2 cellular contexts compared by ENCODE assay signal in the genomic region with DNA sequence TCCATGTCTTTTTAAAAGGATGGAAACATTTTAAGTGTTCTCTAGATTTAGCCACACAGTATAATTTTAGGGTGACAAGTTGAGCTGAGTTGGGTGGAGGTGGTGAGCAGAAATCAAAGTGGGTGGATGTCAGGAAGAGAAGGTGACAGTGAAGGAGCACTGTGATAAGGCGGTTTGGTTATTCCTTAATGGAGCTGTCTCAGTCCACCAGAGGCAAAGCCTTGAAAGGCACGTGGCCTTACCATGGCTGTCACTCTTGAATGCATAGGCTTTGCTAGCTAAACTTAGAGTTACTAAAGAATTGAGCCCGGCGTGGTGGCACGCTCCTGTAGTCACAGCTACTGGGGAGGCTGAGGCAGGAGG.
TF ChIP-seq lines count a peak whose summit lies in the region.

No MANE protein-coding gene starts in this region.

TF ChIP-seq in GM23338, 12 proteins besides CTCF, POLR2A, EP300 and RAD21:
- TF ChIP-seq, protein P1, sequence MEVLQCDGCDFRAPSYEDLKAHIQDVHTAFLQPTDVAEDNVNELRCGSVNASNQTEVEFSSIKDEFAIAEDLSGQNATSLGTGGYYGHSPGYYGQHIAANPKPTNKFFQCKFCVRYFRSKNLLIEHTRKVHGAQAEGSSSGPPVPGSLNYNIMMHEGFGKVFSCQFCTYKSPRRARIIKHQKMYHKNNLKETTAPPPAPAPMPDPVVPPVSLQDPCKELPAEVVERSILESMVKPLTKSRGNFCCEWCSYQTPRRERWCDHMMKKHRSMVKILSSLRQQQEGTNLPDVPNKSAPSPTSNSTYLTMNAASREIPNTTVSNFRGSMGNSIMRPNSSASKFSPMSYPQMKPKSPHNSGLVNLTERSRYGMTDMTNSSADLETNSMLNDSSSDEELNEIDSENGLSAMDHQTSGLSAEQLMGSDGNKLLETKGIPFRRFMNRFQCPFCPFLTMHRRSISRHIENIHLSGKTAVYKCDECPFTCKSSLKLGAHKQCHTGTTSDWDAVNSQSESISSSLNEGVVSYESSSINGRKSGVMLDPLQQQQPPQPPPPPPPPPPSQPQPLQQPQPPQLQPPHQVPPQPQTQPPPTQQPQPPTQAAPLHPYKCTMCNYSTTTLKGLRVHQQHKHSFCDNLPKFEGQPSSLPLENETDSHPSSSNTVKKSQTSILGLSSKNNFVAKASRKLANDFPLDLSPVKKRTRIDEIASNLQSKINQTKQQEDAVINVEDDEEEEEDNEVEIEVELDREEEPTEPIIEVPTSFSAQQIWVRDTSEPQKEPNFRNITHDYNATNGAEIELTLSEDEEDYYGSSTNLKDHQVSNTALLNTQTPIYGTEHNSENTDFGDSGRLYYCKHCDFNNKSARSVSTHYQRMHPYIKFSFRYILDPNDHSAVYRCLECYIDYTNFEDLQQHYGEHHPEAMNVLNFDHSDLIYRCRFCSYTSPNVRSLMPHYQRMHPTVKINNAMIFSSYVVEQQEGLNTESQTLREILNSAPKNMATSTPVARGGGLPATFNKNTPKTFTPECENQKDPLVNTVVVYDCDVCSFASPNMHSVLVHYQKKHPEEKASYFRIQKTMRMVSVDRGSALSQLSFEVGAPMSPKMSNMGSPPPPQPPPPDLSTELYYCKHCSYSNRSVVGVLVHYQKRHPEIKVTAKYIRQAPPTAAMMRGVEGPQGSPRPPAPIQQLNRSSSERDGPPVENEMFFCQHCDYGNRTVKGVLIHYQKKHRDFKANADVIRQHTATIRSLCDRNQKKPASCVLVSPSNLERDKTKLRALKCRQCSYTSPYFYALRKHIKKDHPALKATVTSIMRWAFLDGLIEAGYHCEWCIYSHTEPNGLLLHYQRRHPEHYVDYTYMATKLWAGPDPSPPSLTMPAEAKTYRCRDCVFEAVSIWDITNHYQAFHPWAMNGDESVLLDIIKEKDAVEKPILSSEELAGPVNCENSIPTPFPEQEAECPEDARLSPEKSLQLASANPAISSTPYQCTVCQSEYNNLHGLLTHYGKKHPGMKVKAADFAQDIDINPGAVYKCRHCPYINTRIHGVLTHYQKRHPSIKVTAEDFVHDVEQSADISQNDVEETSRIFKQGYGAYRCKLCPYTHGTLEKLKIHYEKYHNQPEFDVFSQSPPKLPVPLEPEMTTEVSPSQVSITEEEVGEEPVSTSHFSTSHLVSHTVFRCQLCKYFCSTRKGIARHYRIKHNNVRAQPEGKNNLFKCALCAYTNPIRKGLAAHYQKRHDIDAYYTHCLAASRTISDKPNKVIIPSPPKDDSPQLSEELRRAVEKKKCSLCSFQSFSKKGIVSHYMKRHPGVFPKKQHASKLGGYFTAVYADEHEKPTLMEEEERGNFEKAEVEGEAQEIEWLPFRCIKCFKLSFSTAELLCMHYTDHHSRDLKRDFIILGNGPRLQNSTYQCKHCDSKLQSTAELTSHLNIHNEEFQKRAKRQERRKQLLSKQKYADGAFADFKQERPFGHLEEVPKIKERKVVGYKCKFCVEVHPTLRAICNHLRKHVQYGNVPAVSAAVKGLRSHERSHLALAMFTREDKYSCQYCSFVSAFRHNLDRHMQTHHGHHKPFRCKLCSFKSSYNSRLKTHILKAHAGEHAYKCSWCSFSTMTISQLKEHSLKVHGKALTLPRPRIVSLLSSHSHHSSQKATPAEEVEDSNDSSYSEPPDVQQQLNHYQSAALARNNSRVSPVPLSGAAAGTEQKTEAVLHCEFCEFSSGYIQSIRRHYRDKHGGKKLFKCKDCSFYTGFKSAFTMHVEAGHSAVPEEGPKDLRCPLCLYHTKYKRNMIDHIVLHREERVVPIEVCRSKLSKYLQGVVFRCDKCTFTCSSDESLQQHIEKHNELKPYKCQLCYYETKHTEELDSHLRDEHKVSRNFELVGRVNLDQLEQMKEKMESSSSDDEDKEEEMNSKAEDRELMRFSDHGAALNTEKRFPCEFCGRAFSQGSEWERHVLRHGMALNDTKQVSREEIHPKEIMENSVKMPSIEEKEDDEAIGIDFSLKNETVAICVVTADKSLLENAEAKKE (CRISPR knock-in tag; IDR thresholded peaks at IDR 0.05), result no peak
- TF ChIP-seq POLR2AphosphoS5 (IDR thresholded peaks at IDR 0.05; ENCODE audit: low read depth), result no peak
- no peak for TF ChIP-seq STAT1 (IDR thresholded peaks at IDR 0.05; ENCODE audit: unreplicated experiment)
- no peak for TF ChIP-seq EZH2phosphoT487 (IDR thresholded peaks at IDR 0.05; ENCODE audit: unreplicated experiment)
- TF ChIP-seq JUNB (IDR thresholded peaks at IDR 0.05; ENCODE audit: unreplicated experiment), result no peak
- TF ChIP-seq ZNF114 (CRISPR knock-in tag; IDR thresholded peaks at IDR 0.05), result no peak
- TF ChIP-seq, protein P2, sequence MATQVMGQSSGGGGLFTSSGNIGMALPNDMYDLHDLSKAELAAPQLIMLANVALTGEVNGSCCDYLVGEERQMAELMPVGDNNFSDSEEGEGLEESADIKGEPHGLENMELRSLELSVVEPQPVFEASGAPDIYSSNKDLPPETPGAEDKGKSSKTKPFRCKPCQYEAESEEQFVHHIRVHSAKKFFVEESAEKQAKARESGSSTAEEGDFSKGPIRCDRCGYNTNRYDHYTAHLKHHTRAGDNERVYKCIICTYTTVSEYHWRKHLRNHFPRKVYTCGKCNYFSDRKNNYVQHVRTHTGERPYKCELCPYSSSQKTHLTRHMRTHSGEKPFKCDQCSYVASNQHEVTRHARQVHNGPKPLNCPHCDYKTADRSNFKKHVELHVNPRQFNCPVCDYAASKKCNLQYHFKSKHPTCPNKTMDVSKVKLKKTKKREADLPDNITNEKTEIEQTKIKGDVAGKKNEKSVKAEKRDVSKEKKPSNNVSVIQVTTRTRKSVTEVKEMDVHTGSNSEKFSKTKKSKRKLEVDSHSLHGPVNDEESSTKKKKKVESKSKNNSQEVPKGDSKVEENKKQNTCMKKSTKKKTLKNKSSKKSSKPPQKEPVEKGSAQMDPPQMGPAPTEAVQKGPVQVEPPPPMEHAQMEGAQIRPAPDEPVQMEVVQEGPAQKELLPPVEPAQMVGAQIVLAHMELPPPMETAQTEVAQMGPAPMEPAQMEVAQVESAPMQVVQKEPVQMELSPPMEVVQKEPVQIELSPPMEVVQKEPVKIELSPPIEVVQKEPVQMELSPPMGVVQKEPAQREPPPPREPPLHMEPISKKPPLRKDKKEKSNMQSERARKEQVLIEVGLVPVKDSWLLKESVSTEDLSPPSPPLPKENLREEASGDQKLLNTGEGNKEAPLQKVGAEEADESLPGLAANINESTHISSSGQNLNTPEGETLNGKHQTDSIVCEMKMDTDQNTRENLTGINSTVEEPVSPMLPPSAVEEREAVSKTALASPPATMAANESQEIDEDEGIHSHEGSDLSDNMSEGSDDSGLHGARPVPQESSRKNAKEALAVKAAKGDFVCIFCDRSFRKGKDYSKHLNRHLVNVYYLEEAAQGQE (IDR thresholded peaks at IDR 0.05; ENCODE audit: unreplicated experiment), result no peak
- TF ChIP-seq CREB1 (CRISPR knock-in tag; IDR thresholded peaks at IDR 0.05; ENCODE audit: low read depth), result no peak
- TF ChIP-seq ETS1 (IDR thresholded peaks at IDR 0.05), result no peak
- TF ChIP-seq ZNF331 (CRISPR knock-in tag; IDR thresholded peaks at IDR 0.05; ENCODE audit: low read depth), result no peak

TF ChIP-seq in WTC11, 78 proteins besides CTCF, POLR2A, EP300 and RAD21 (continued from another document):
- TF ChIP-seq, protein P3, sequence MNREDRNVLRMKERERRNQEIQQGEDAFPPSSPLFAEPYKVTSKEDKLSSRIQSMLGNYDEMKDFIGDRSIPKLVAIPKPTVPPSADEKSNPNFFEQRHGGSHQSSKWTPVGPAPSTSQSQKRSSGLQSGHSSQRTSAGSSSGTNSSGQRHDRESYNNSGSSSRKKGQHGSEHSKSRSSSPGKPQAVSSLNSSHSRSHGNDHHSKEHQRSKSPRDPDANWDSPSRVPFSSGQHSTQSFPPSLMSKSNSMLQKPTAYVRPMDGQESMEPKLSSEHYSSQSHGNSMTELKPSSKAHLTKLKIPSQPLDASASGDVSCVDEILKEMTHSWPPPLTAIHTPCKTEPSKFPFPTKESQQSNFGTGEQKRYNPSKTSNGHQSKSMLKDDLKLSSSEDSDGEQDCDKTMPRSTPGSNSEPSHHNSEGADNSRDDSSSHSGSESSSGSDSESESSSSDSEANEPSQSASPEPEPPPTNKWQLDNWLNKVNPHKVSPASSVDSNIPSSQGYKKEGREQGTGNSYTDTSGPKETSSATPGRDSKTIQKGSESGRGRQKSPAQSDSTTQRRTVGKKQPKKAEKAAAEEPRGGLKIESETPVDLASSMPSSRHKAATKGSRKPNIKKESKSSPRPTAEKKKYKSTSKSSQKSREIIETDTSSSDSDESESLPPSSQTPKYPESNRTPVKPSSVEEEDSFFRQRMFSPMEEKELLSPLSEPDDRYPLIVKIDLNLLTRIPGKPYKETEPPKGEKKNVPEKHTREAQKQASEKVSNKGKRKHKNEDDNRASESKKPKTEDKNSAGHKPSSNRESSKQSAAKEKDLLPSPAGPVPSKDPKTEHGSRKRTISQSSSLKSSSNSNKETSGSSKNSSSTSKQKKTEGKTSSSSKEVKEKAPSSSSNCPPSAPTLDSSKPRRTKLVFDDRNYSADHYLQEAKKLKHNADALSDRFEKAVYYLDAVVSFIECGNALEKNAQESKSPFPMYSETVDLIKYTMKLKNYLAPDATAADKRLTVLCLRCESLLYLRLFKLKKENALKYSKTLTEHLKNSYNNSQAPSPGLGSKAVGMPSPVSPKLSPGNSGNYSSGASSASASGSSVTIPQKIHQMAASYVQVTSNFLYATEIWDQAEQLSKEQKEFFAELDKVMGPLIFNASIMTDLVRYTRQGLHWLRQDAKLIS (CRISPR knock-in tag; IDR thresholded peaks at IDR 0.05; ENCODE audit: borderline replicate concordance), result no peak
- TF ChIP-seq ETV6 (CRISPR knock-in tag; IDR thresholded peaks at IDR 0.05) (no peak; the same call in 1 of the 2 replicates), FOXK1 (CRISPR knock-in tag; IDR thresholded peaks at IDR 0.05) (no peak), NFE2L1 (CRISPR knock-in tag; IDR thresholded peaks at IDR 0.05) (no peak), HMGXB4 (CRISPR knock-in tag; IDR thresholded peaks at IDR 0.05) (no peak), RELA (CRISPR knock-in tag; IDR thresholded peaks at IDR 0.05; ENCODE audit: borderline replicate concordance) (no peak), NFYB (CRISPR knock-in tag; conservative IDR thresholded peaks at IDR 0.05; ENCODE audit: low read depth) (no peak), JUN (CRISPR knock-in tag; IDR thresholded peaks at IDR 0.05) (no peak), ZNF671 (CRISPR knock-in tag; IDR thresholded peaks at IDR 0.05) (no peak), ATF3 (CRISPR knock-in tag; conservative IDR thresholded peaks at IDR 0.05) (no peak), TP53 (CRISPR knock-in tag; IDR thresholded peaks at IDR 0.05) (no peak), ZNF121 (CRISPR knock-in tag; IDR thresholded peaks at IDR 0.05) (no peak), ATF1 (CRISPR knock-in tag; IDR thresholded peaks at IDR 0.05) (no peak), ZNF263 (CRISPR knock-in tag; IDR thresholded peaks at IDR 0.05; ENCODE audit: low read depth) (no peak)
- TF ChIP-seq, protein P4, sequence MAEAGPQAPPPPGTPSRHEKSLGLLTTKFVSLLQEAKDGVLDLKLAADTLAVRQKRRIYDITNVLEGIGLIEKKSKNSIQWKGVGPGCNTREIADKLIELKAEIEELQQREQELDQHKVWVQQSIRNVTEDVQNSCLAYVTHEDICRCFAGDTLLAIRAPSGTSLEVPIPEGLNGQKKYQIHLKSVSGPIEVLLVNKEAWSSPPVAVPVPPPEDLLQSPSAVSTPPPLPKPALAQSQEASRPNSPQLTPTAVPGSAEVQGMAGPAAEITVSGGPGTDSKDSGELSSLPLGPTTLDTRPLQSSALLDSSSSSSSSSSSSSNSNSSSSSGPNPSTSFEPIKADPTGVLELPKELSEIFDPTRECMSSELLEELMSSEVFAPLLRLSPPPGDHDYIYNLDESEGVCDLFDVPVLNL (CRISPR knock-in tag; IDR thresholded peaks at IDR 0.05; ENCODE audit: borderline replicate concordance, low read depth), result no peak
- TF ChIP-seq, protein P5, sequence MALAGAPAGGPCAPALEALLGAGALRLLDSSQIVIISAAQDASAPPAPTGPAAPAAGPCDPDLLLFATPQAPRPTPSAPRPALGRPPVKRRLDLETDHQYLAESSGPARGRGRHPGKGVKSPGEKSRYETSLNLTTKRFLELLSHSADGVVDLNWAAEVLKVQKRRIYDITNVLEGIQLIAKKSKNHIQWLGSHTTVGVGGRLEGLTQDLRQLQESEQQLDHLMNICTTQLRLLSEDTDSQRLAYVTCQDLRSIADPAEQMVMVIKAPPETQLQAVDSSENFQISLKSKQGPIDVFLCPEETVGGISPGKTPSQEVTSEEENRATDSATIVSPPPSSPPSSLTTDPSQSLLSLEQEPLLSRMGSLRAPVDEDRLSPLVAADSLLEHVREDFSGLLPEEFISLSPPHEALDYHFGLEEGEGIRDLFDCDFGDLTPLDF (CRISPR knock-in tag; IDR thresholded peaks at IDR 0.05), result no peak
